16 cellular contexts compared by ENCODE assay signal in the genomic region with DNA sequence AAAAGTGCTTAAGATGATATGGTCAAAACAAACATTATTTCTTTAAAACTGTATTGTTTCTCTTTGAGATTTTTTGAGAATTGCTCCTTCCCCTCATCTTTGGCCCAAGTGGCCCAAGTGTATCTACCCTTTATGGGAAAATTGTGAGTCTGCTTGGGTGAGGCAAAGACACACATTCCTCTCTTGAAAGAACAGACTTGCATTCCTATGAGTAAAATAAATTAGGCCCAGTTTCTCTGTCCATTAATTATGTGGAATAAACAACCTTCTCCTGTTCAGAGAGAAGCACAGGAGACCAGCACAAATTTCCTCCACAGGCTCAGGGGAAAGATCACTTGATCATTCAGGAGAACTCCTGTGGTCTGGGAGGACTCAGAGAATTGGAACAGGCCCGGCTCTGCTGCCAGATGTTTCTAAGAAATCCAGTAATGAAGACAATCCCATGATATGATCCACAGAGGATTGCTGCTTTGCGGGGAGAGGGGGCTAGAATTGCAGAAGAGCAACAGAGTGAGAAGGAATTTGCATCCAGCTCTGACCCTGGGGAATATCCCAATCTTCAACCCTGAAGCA. TPM values are rescaled to one million over a fixed set of nuclear protein-coding genes. Genes with fewer than 3 reads are reported as not detected.
DNase-seq lines count a peak whose midpoint lies in the region; ATAC-seq and TF ChIP-seq lines count a peak whose summit lies in the region.
"Had no signal": no experiment of that assay in that cellular context is flagged by ENCODE, and none has a peak within 500 bp of the region (broad histone marks: within the 10 kb centered on the region; RNA-seq: fewer than 3 reads in every experiment).

No MANE protein-coding gene starts in this region.

- TF ChIP-seq CTCF in left lung (IDR thresholded peaks at IDR 0.05) (no peak), sigmoid colon (IDR thresholded peaks at IDR 0.05) (no peak), dorsolateral prefrontal cortex (IDR thresholded peaks at IDR 0.05 in 54 of 56, conservative IDR thresholded peaks at IDR 0.05 in 2 of 56; ENCODE audit: low read depth in 1 of 56, partially characterized antibody in 56 of 56) (no peak)

- TF ChIP-seq POLR2A in sigmoid colon (IDR thresholded peaks at IDR 0.05): no peak

- H3K4me3 ChIP-seq in left lung (no peak overlapping the region), sigmoid colon (no peak overlapping the region), dorsolateral prefrontal cortex (no peak overlapping the region)

- H3K27ac ChIP-seq in left lung (no peak overlapping the region), sigmoid colon (peak overlapping the region; percentile 56 to 75 (median 62)), dorsolateral prefrontal cortex (no peak overlapping the region)
- H3K27ac ChIP-seq: brain microvascular endothelial cell had no signal

- DNase-seq in DMS 273 (lab: John Stamatoyannopoulos, UW; ENCODE audit: unreplicated experiment) (peak; percentile 58), amniotic epithelial cell (ENCODE audit: low read depth) (peak; percentile 33), left lung (no peak), sigmoid colon (peak; percentile 92), dorsolateral prefrontal cortex (no peak), A172 (ENCODE audit: low spot score) (no peak), T1000 (lab: John Stamatoyannopoulos, UW) (no peak), D341Med (ENCODE audit: low spot score) (no peak)
- DNase-seq: activated gamma-delta T cell; brain microvascular endothelial cell; effector CD8-positive, alpha-beta T cell; Kasumi-1; naive B cell; NCI-H1417 treated with DMSO at 0.1 percent for 48 hours; PC-3 had no signal

- TF ChIP-seq EP300 in sigmoid colon (IDR thresholded peaks at IDR 0.05): no peak

- H3K9me3 ChIP-seq in left lung: no peaks in the 10 kb centered on the region
- no peaks in the 10 kb centered on the region for H3K9me3 ChIP-seq in sigmoid colon

- intact Hi-C loops in left lung (cut with DNase I): no loop called here
- intact Hi-C loops in sigmoid colon (cut with DNase I): loop anchor here (10.0 kb wide), 1 partner anchor 523 kb away; no protein-coding TSS in a partner anchor
- intact Hi-C loops in dorsolateral prefrontal cortex (cut with DNase I): no loop called here

- H3K4me1 ChIP-seq in left lung (no peaks in the 10 kb centered on the region), sigmoid colon (peaks cover 0 to 42% (median 30%) of the 10 kb centered on the region in 4 donors)

- WGBS in sigmoid colon, 2 donors: 75% methylated on average over 2 of the region's 2 CpGs

- H3K36me3 ChIP-seq in left lung (no peaks in the 10 kb centered on the region), sigmoid colon (no peaks in the 10 kb centered on the region)
- H3K36me3 ChIP-seq: brain microvascular endothelial cell had no signal

- no peaks in the 10 kb centered on the region for H3K27me3 ChIP-seq in left lung
- no peaks in the 10 kb centered on the region for H3K27me3 ChIP-seq in sigmoid colon
- H3K27me3 ChIP-seq in dorsolateral prefrontal cortex: no peaks in the 10 kb centered on the region
- H3K27me3 ChIP-seq: brain microvascular endothelial cell had no signal

- peak; percentile 26 for ATAC-seq in left lung
- ATAC-seq: PC-3; stimulated activated memory B cell treated with anti-CD40 and anti-IgM and Interleukin-4, amounts not matched to agents 10 μg/mL and 1 μg/mL and 100 μg/mL, for 72 hours had no signal

RNA-seq across cellular contexts. Expression of gene BOC, which starts 53.9 kb away (rescaled TPM):
- 10 to 100 TPM in 1 of 2 donors, 1 to 10 TPM in 1; 6.0 to 19.6 TPM for total RNA-seq in left lung
- total RNA-seq in sigmoid colon: 100 to 1,000 TPM in 2 of 4 donors, 10 to 100 TPM in 2; 80.3 to 122 (median 103) TPM
- 10 to 100 TPM in 1 of 3 donors, 1 to 10 TPM in 2; 1.6 to 10.6 (median 4.2) TPM for polyA plus RNA-seq in sigmoid colon
- 10 to 100 TPM; 11.2 to 84.9 (median 23.6) TPM for total RNA-seq in dorsolateral prefrontal cortex
- 3.1 and 4.5 TPM in 2 replicates for total RNA-seq in A172 (2014; rRNA removed; shearing (Covaris generic))

Comparison
In these comparisons a context has a peak if more than half of its experiments do, and no peak if none do; other contexts are left out.
1. DNase-seq: peak in DMS 273 (single experiment), amniotic epithelial cell (single experiment) and sigmoid colon (single experiment); none in left lung (0 of 2), dorsolateral prefrontal cortex (0 of 10), A172 (single experiment), T1000 (single experiment) and D341Med (single experiment).
2. H3K27ac ChIP-seq: peak in sigmoid colon (4 of 4); none in left lung (0 of 2) and dorsolateral prefrontal cortex (0 of 59).